In genomic region chr11:45163956-45164575, GRCh38 we compare ENCODE assay signal across 1 cellular context.
TF ChIP-seq lines count a peak whose summit lies in the region.

No MANE protein-coding gene starts in this region.

TF ChIP-seq in SK-N-SH, 30 proteins besides CTCF, POLR2A, EP300 and RAD21:
- TF ChIP-seq MAX (IDR thresholded peaks at IDR 0.05; ENCODE audit: low read depth), result no peak
- no peak for TF ChIP-seq TEAD4 (IDR thresholded peaks at IDR 0.05; ENCODE audit: borderline replicate concordance, insufficient read depth)
- 0 out of 2 replicates have a peak, but pooled peaks have one; percentile 17 for TF ChIP-seq FOSL2 (IDR thresholded peaks at IDR 0.05; ENCODE audit: borderline replicate concordance, low read depth)
- TF ChIP-seq NRF1 (IDR thresholded peaks at IDR 0.05; ENCODE audit: low read depth, low read length), result no peak
- TF ChIP-seq RFX5 (IDR thresholded peaks at IDR 0.05; ENCODE audit: low read length), result no peak
- TF ChIP-seq USF1 (IDR thresholded peaks at IDR 0.05; ENCODE audit: borderline replicate concordance, low read depth), result no peak
- TF ChIP-seq SMC3 (IDR thresholded peaks at IDR 0.05; ENCODE audit: low read depth, low read length), result no peak
- TF ChIP-seq PBX3 (IDR thresholded peaks at IDR 0.05), result peak; percentile 17; the same call in 1 of the 2 replicates
- peak; percentile 41; the same call in 1 of the 2 replicates for TF ChIP-seq TCF12 (IDR thresholded peaks at IDR 0.05)
